1 cellular context compared by ENCODE assay signal in the genomic region with DNA sequence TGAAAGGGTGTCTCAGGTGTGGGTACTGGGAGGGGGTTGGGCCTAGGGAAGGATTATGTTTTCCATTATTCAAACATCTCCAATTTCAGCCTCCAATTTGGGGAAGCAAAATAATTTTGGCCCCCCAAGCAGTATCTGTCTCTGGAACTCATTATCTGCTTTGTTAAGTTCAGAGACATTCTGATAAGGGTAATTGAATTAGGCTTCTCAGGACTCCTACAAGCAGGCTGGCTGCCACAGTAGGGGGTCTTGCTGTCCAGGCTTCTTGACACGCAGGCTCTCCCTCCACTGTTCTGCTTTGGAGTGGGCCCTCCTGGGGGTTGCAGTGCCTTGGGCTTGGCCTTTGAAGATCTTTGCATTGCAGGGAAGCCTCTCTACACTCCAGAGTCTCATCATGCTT.
A peak's percentile ranks its signal among the peaks of the same experiment; 100 is the strongest.
TF ChIP-seq lines count a peak whose summit lies in the region.

No MANE protein-coding gene starts in this region.

TF ChIP-seq in SK-N-SH treated with all-trans-retinoic acid at 6 μM for 48 hours, 23 proteins besides CTCF, POLR2A, EP300 and RAD21 (continued from another document):
- TF ChIP-seq, protein P1, sequence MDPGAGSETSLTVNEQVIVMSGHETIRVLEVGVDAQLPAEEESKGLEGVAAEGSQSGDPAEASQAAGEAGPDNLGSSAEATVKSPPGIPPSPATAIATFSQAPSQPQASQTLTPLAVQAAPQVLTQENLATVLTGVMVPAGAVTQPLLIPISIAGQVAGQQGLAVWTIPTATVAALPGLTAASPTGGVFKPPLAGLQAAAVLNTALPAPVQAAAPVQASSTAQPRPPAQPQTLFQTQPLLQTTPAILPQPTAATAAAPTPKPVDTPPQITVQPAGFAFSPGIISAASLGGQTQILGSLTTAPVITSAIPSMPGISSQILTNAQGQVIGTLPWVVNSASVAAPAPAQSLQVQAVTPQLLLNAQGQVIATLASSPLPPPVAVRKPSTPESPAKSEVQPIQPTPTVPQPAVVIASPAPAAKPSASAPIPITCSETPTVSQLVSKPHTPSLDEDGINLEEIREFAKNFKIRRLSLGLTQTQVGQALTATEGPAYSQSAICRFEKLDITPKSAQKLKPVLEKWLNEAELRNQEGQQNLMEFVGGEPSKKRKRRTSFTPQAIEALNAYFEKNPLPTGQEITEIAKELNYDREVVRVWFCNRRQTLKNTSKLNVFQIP (CRISPR knock-in tag; IDR thresholded peaks at IDR 0.05; ENCODE audit: borderline replicate concordance, low read depth) = no peak
- TF ChIP-seq OSR1 (CRISPR knock-in tag; IDR thresholded peaks at IDR 0.05) (no peak), PPARA (CRISPR knock-in tag; IDR thresholded peaks at IDR 0.05; ENCODE audit: borderline replicate concordance) (no peak), SNAI2 (CRISPR knock-in tag; IDR thresholded peaks at IDR 0.05) (no peak), RARB (CRISPR knock-in tag; IDR thresholded peaks at IDR 0.05) (no peak), ZFP3 (CRISPR knock-in tag; IDR thresholded peaks at IDR 0.05) (no peak), CSRNP3 (CRISPR knock-in tag; IDR thresholded peaks at IDR 0.05) (no peak), ZNF565 (CRISPR knock-in tag; conservative IDR thresholded peaks at IDR 0.05; ENCODE audit: low read depth) (no peak)
- TF ChIP-seq, protein P2, sequence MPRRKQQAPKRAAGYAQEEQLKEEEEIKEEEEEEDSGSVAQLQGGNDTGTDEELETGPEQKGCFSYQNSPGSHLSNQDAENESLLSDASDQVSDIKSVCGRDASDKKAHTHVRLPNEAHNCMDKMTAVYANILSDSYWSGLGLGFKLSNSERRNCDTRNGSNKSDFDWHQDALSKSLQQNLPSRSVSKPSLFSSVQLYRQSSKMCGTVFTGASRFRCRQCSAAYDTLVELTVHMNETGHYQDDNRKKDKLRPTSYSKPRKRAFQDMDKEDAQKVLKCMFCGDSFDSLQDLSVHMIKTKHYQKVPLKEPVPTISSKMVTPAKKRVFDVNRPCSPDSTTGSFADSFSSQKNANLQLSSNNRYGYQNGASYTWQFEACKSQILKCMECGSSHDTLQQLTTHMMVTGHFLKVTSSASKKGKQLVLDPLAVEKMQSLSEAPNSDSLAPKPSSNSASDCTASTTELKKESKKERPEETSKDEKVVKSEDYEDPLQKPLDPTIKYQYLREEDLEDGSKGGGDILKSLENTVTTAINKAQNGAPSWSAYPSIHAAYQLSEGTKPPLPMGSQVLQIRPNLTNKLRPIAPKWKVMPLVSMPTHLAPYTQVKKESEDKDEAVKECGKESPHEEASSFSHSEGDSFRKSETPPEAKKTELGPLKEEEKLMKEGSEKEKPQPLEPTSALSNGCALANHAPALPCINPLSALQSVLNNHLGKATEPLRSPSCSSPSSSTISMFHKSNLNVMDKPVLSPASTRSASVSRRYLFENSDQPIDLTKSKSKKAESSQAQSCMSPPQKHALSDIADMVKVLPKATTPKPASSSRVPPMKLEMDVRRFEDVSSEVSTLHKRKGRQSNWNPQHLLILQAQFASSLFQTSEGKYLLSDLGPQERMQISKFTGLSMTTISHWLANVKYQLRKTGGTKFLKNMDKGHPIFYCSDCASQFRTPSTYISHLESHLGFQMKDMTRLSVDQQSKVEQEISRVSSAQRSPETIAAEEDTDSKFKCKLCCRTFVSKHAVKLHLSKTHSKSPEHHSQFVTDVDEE (CRISPR knock-in tag; IDR thresholded peaks at IDR 0.05) = peak; percentile 60; the same call in 1 of the 2 replicates
